In the genomic region with DNA sequence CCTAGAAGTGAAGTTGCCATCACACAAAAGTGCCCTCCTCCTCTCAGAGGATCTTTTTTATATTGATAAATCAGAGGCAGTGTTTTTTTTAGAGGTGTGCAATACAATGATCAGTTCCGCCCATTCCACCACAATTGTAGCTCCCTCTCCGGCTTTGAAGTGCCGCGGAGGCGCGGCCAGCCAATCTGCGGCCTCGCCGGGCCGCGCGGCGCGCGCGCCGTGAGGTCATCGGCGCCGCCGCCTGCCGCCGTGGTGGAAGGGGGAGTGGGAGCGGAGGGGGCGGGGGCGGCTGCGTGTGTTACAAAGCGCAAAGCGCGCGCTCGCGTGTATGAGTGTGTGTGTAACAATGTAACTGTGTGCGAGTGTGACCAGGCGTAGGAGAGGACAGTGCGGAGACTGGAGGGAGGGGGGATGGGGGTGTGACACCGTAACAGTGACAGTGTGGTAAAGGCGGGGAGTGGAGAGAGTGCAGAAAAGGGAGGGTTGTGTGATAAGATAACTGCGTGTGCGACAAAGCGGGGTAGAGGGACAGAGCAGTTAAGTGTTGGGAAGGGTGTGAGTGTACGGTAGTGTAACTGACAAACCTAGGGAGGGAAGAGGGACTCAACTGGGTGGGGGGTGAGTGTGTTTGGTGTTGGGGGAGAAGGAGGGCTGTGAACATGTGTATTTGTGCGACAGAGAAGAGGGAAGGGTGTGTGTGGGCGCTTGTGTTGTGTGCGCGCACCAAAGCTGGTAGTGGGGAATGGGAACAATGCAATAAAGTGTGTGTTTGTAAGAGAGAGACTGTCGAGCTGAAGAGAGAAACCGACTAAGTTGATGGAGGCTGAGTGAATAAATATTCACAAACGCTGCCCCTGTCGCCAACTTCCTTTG, we compare ENCODE assay signal across 9 cellular contexts. TPM values are rescaled to one million over a fixed set of nuclear protein-coding genes. Genes with fewer than 3 reads are reported as not detected.
DNase-seq lines count a peak whose midpoint lies in the region; ATAC-seq and TF ChIP-seq lines count a peak whose summit lies in the region.
"Had no signal": no experiment of that assay in that cellular context is flagged by ENCODE, and none has a peak within 500 bp of the region (broad histone marks: within the 10 kb centered on the region; RNA-seq: fewer than 3 reads in every experiment).

A gene (minus strand): TSS at position 108 of the 873 bp plus-strand sequence. CDS start 88 bp downstream, at position 20.

- POLR2A ChIA-PET in CD4-positive, alpha-beta T cell (lab: Charles Lee): no interaction called here
- POLR2A ChIA-PET in naive thymus-derived CD8-positive, alpha-beta T cell (lab: Charles Lee): no interaction called here

- H3K9me3 Mint-ChIP-seq in CD4-positive, alpha-beta T cell: peaks cover 2% of the 10 kb centered on the region
- H3K9me3 Mint-ChIP-seq in naive thymus-derived CD8-positive, alpha-beta T cell: peaks cover 7 to 62% (median 20%) of the 10 kb centered on the region in 9 donors

- H3K4me1 Mint-ChIP-seq in CD4-positive, alpha-beta T cell (ENCODE audit: low read depth): peaks cover 28% of the 10 kb centered on the region
- peaks cover 13 to 43% (median 28%) of the 10 kb centered on the region in 4 donors for H3K4me1 Mint-ChIP-seq in naive thymus-derived CD8-positive, alpha-beta T cell

- H3K27me3 ChIP-seq in CD4-positive, alpha-beta T cell (ENCODE audit: control insufficient read depth, insufficient read depth, low read length): peaks cover 99% of the 10 kb centered on the region
- H3K27me3 ChIP-seq in duodenal mucosa (ENCODE audit: control insufficient read depth in 1 of 2, insufficient read depth in 2 of 2, low read length in 2 of 2): peaks cover 70 to 85% of the 10 kb centered on the region in 2 donors

- peak within 1 kb of the TSS; percentile 60 to 61 for H3K4me3 ChIP-seq in duodenal mucosa (ENCODE audit: low read depth in 1 of 2, low read length in 2 of 2)

- no peaks in the 10 kb centered on the region for H3K36me3 ChIP-seq in duodenal mucosa (ENCODE audit: control insufficient read depth in 1 of 2, insufficient read depth in 2 of 2, low read length in 2 of 2)

- peak; percentile 26 for ATAC-seq in CD4-positive, alpha-beta T cell (ENCODE audit: poor library complexity)
- ATAC-seq in HG02798 (IDR thresholded peaks at IDR 0.05; ENCODE audit: poor library complexity, unreplicated experiment): peak; percentile 63
- peak; percentile 33 to 42 for ATAC-seq in naive thymus-derived CD8-positive, alpha-beta T cell

- H3K27ac ChIP-seq in CD4-positive, alpha-beta T cell (ENCODE audit: low read depth, low read length): no peak within 1 kb of the TSS
- no peak within 1 kb of the TSS for H3K27ac ChIP-seq in duodenal mucosa (ENCODE audit: low read depth, low read length)

- peak within 1 kb of the TSS; percentile 78 for H3K4me3 Mint-ChIP-seq in CD4-positive, alpha-beta T cell
- peak within 1 kb of the TSS; percentile 57 to 84 (median 75) for H3K4me3 Mint-ChIP-seq in naive thymus-derived CD8-positive, alpha-beta T cell

- H3K27me3 Mint-ChIP-seq in CD4-positive, alpha-beta T cell: peaks cover 88% of the 10 kb centered on the region
- H3K27me3 Mint-ChIP-seq in naive thymus-derived CD8-positive, alpha-beta T cell: peaks cover 52 to 83% (median 70%) of the 10 kb centered on the region in 5 donors

- H3K36me3 Mint-ChIP-seq in CD4-positive, alpha-beta T cell (ENCODE audit: low read depth): peaks cover 7% of the 10 kb centered on the region
- H3K36me3 Mint-ChIP-seq in naive thymus-derived CD8-positive, alpha-beta T cell: peaks cover 4 to 39% (median 11%) of the 10 kb centered on the region in 3 donors

- CTCF ChIA-PET in CD4-positive, alpha-beta T cell (lab: Charles Lee): no interaction called here

- no peak for DNase-seq in CD4-positive, alpha-beta T cell
- peak; percentile 77 for DNase-seq in RKO (ENCODE audit: low spot score)
- DNase-seq in naive thymus-derived CD8-positive, alpha-beta T cell: no peak
- no peak for DNase-seq in NCI-H226
- no peak for DNase-seq in NAMALWA (ENCODE audit: low spot score)
- no peak for DNase-seq in RPMI8226

- TF ChIP-seq CTCF in CD4-positive, alpha-beta T cell (IDR thresholded peaks at IDR 0.05): no peak

- peaks cover 27% of the 10 kb centered on the region for H3K9me3 ChIP-seq in CD4-positive, alpha-beta T cell (ENCODE audit: control insufficient read depth, low read length)
- H3K9me3 ChIP-seq in duodenal mucosa (ENCODE audit: control insufficient read depth in 1 of 2, low read length in 2 of 2): no peaks in the 10 kb centered on the region

- intact Hi-C loops in CD4-positive, alpha-beta T cell (cut with DNase I, micrococcal nuclease): no loop called here

- peaks cover 10 to 16% of the 10 kb centered on the region in 2 donors for H3K4me1 ChIP-seq in duodenal mucosa (ENCODE audit: control insufficient read depth in 1 of 2, insufficient read depth in 2 of 2, low read length in 2 of 2)

- H3K9ac ChIP-seq in duodenal mucosa (ENCODE audit: low read depth in 1 of 2, low read length in 2 of 2): no peak within 1 kb of the TSS

- peak within 1 kb of the TSS; percentile 57 for H3K27ac Mint-ChIP-seq in CD4-positive, alpha-beta T cell
- peak within 1 kb of the TSS in 3 of 10 donors; percentile 39 to 74 (median 57) for H3K27ac Mint-ChIP-seq in naive thymus-derived CD8-positive, alpha-beta T cell

RNA-seq across cellular contexts. Expression of the gene that starts here (rescaled TPM):
- not detected for total RNA-seq in CD4-positive, alpha-beta T cell
- total RNA-seq in naive thymus-derived CD8-positive, alpha-beta T cell: not detected
- polyA plus RNA-seq in naive thymus-derived CD8-positive, alpha-beta T cell: not detected
- total RNA-seq: glomerular endothelial cell had no signal

Comparison
In these comparisons a context has a peak if more than half of its experiments do, and no peak if none do; other contexts are left out.
1. Peak in ATAC-seq in CD4-positive, alpha-beta T cell; RNA of the gene not detected or under 1 TPM.
2. Peak in ATAC-seq in naive thymus-derived CD8-positive, alpha-beta T cell; RNA of the gene not detected or under 1 TPM.